9 cellular contexts compared by ENCODE assay signal in genomic region chr2:196592331-196592911, GRCh38. TPM values are rescaled to one million over a fixed set of nuclear protein-coding genes. Genes with fewer than 3 reads are reported as not detected.
A peak's percentile ranks its signal among the peaks of the same experiment; 100 is the strongest.
DNase-seq lines count a peak whose midpoint lies in the region; ATAC-seq, FAIRE-seq and TF ChIP-seq lines count a peak whose summit lies in the region.
"Had no signal": no experiment of that assay in that cellular context is flagged by ENCODE, and none has a peak within 500 bp of the region (broad histone marks: within the 10 kb centered on the region; RNA-seq: fewer than 3 reads in every experiment).

No MANE protein-coding gene starts in this region.

- no peak for TF ChIP-seq EP300 in GM12878 (IDR thresholded peaks at IDR 0.05; ENCODE audit: borderline replicate concordance in 1 of 2, control insufficient read depth in 1 of 2, low read depth in 2 of 2, low read length in 2 of 2)

- RAD21 ChIA-PET in GM12878 (lab: Charles Lee; ENCODE audit: unreplicated experiment): no interaction called here

- H3K27me3 ChIP-seq in GM12878 (replicated peaks in 1 of 2; ENCODE audit: control insufficient read depth in 2 of 2, insufficient read depth in 2 of 2, low read length in 1 of 2) (peaks cover 4 to 14% of the 10 kb centered on the region in 2 experiments), iPS-20b (ENCODE audit: insufficient read depth, low read length) (peaks cover 59% of the 10 kb centered on the region)

- H3K79me2 ChIP-seq in GM12878 (ENCODE audit: control insufficient read depth, insufficient read depth, low read length) (no peaks in the 10 kb centered on the region), OCI-LY7 (ENCODE audit: insufficient read depth, low read depth, low read length) (no peaks in the 10 kb centered on the region)

- H3K27ac ChIP-seq in GM12878 (ENCODE audit: control insufficient read depth, insufficient read depth) (no peak overlapping the region), iPS-20b (ENCODE audit: low read length) (no peak overlapping the region), skin epidermis (peak overlapping the region in 12 of 21 experiments; percentile 34 to 91 (median 74)), OCI-LY7 (ENCODE audit: low read depth, low read length, poor library complexity, severe bottlenecking) (no peak overlapping the region)

- H3K4me1 ChIP-seq in GM12878 (ENCODE audit: control insufficient read depth, insufficient read depth, low read length): peaks cover 4% of the 10 kb centered on the region
- peaks cover 2% of the 10 kb centered on the region; the same call in 1 of the 2 replicates for H3K4me1 ChIP-seq in iPS-20b (ENCODE audit: insufficient read depth, low read length)
- H3K4me1 ChIP-seq in OCI-LY7 (ENCODE audit: insufficient read depth, low read length, poor library complexity, severe bottlenecking): no peaks in the 10 kb centered on the region

- POLR2A ChIA-PET in GM12878 (lab: Charles Lee) (no interaction called here), OCI-LY7 (lab: Charles Lee) (interaction anchor here (0.6 to 2.0 kb wide), 4 partner anchors 8 to 1411 kb away, joined by 3 to 7 read pairs (median 3); no protein-coding TSS in a partner anchor)

- ATAC-seq in HG02623 (IDR thresholded peaks at IDR 0.05; ENCODE audit: unreplicated experiment) (peak; percentile 16), GM12878 (peak; percentile 20; the same call in 2 of the 3 replicates)

- BruUV-seq in GM12878 (replicated peaks; lab: Mats Ljungman, UMichigan) (no TSS peak), OCI-LY7 (replicated peaks; lab: Mats Ljungman, UMichigan) (no TSS peak)

- no peak for TF ChIP-seq POLR2A in GM12878 (IDR thresholded peaks at IDR 0.05; ENCODE audit: low read depth, low read length)

- H3K9me2 ChIP-seq in OCI-LY7 (ENCODE audit: insufficient read depth, low read length): no peaks in the 10 kb centered on the region

- H4K20me1 ChIP-seq in GM12878 (ENCODE audit: control insufficient read depth, insufficient read depth): no peaks in the 10 kb centered on the region
- no peaks in the 10 kb centered on the region for H4K20me1 ChIP-seq in OCI-LY7 (ENCODE audit: insufficient read depth, low read length)

- TF ChIP-seq CTCF in GM12878 (IDR thresholded peaks at IDR 0.05 in 2 of 3, conservative IDR thresholded peaks at IDR 0.05 in 1 of 3; ENCODE audit: control insufficient read depth in 2 of 3, extremely low read depth in 1 of 3, insufficient read depth in 1 of 3, low read depth in 3 of 3, low read length in 3 of 3) (no peak), OCI-LY7 (conservative IDR thresholded peaks at IDR 0.05; ENCODE audit: low read length) (no peak)

- in situ Hi-C loops in GM12878 (cut with MboI): no loop called here

- intact Hi-C loops in GM12878 (cut with micrococcal nuclease; ENCODE audit: unreplicated experiment): no loop called here
- intact Hi-C loops in OCI-LY7 (cut with micrococcal nuclease; ENCODE audit: unreplicated experiment): no loop called here

- H3K36me3 ChIP-seq in GM12878 (ENCODE audit: control insufficient read depth in 2 of 2, insufficient read depth in 2 of 2, low read length in 1 of 2): no peaks in the 10 kb centered on the region
- no peaks in the 10 kb centered on the region for H3K36me3 ChIP-seq in iPS-20b (ENCODE audit: insufficient read depth, low read depth, low read length)
- no peaks in the 10 kb centered on the region for H3K36me3 ChIP-seq in OCI-LY7 (ENCODE audit: insufficient read depth, low read length)

- no peak for FAIRE-seq in GM12878 (lab: Jason Lieb, UNC)
- FAIRE-seq: G401.6 had no signal

- H2AFZ ChIP-seq in GM12878 (ENCODE audit: control insufficient read depth, low read depth, low read length): peak overlapping the region; percentile 69
- H2AFZ ChIP-seq in OCI-LY7 (ENCODE audit: low read length): no peak overlapping the region

- H3K4me3 ChIP-seq in GM12878: peak overlapping the region; percentile 85; the same call in 1 of the 2 replicates
- H3K4me3 ChIP-seq in iPS-20b (ENCODE audit: low read length): peak overlapping the region; percentile 75
- H3K4me3 ChIP-seq in skin epidermis: peak overlapping the region; percentile 42 to 73 (median 63)
- no peak overlapping the region for H3K4me3 ChIP-seq in OCI-LY7 (ENCODE audit: low read depth, low read length, poor library complexity, severe bottlenecking)

- no peak for TF ChIP-seq RAD21 in GM12878 (IDR thresholded peaks at IDR 0.05; ENCODE audit: insufficient read depth, low read depth, low read length)

- peak overlapping the region; percentile 85; the same call in 1 of the 2 replicates for H3K4me2 ChIP-seq in GM12878 (ENCODE audit: control insufficient read depth, insufficient read depth)
- no peak overlapping the region for H3K4me2 ChIP-seq in OCI-LY7 (ENCODE audit: low read length)

- DNase-seq in NCI-H2081 (lab: John Stamatoyannopoulos, UW) (peak; percentile 67 to 77), NCI-H2081 treated with DMSO at 0.1 percent for 48 hours (lab: John Stamatoyannopoulos, UW) (no peak), NCI-H2227 (lab: John Stamatoyannopoulos, UW; ENCODE audit: unreplicated experiment) (peak; percentile 84), GM12878 (ENCODE audit: low read depth, low spot score) (no peak), OCI-LY7 (ENCODE audit: low spot score) (no peak)

- no peaks in the 10 kb centered on the region for H3K9me3 ChIP-seq in GM12878 (replicated peaks; ENCODE audit: control insufficient read depth, insufficient read depth, low read length)
- no peaks in the 10 kb centered on the region for H3K9me3 ChIP-seq in iPS-20b (ENCODE audit: insufficient read depth, low read depth, low read length)
- no peaks in the 10 kb centered on the region for H3K9me3 ChIP-seq in OCI-LY7 (ENCODE audit: low read length)

- WGBS in GM12878 (ENCODE audit: insufficient coverage, insufficient replicate concordance, low lambda C conversion rate, missing lambda C conversion rate): 2% methylated on average over 40 of the region's 48 CpGs

- CTCF ChIA-PET in GM12878 (lab: Yijun Ruan, JAX) (interaction anchor here (0.6 to 1.9 kb wide), 4 partner anchors 46 to 188 kb away, joined by 3 to 4 read pairs (median 4); no protein-coding TSS in a partner anchor), OCI-LY7 (lab: Charles Lee; ENCODE audit: unreplicated experiment) (no interaction called here)

- SMC1A ChIA-PET in GM12878 (lab: Charles Lee; ENCODE audit: uncharacterized antibody, unreplicated experiment): interaction anchor here (1.1 to 1.4 kb wide), 2 partner anchors 15 to 138 kb away, joined by 4 to 5 read pairs; no protein-coding TSS in a partner anchor

- H3K9ac ChIP-seq in GM12878 (ENCODE audit: control insufficient read depth, insufficient read depth, low read length) (no peak overlapping the region), iPS-20b (ENCODE audit: low read depth, low read length) (peak overlapping the region; percentile 67)

RNA-seq across cellular contexts. Expression of gene HECW2, which starts 0.9 kb away (rescaled TPM):
- 255 and 262 TPM in 2 replicates for total RNA-seq in GM12878 (2013; cell fraction: nucleolus; rRNA removed)
- total RNA-seq in GM12878 (2014; rRNA removed): 38.5 and 47.8 TPM in 2 replicates
- total RNA-seq in GM12878 (2014; rRNA removed; fragmentation: Illumina TruSeq; extraction: Trizol): 52.4 and 54.9 TPM in 2 replicates
- total RNA-seq in GM12878 (2021): 43.2 and 50.5 TPM in 2 replicates
- polyA plus RNA-seq in GM12878 (2011; ENCODE audit: low read depth): 14.4 TPM
- polyA plus RNA-seq in GM12878 (2011; rRNA removed): 3.3 and 3.6 TPM in 2 replicates
- polyA plus RNA-seq in GM12878 (2011; cell fraction: cytosol; rRNA removed): 1.5 and 2.1 TPM in 2 replicates
- 3.6 and 4.8 TPM in 2 replicates for polyA plus RNA-seq in GM12878 (2011; cell fraction: nucleus; rRNA removed)
- polyA plus RNA-seq in GM12878 (2012): 21.8 and 28.2 TPM in 2 replicates
- 30.0 and 41.3 TPM in 2 replicates for polyA plus RNA-seq in GM12878 (2014; fragmentation: Illumina TruSeq; extraction: Trizol)
- 10 to 100 TPM in 1 of 2 experiments, 1 to 10 TPM in 1; 8.9 to 14.7 TPM for polyA plus RNA-seq in GM12878 (2014; fragmentation: Nextera tagmentation; extraction: Ambion mirVana)
- polyA plus RNA-seq in GM12878 (2014; rRNA removed): 18.6 and 21.1 TPM in 2 replicates
- polyA plus RNA-seq in GM12878 (2016; fragmentation: Nextera tagmentation; extraction: Ambion mirVana): 10 to 100 TPM; 30.1 to 31.3 TPM
- polyA minus RNA-seq in GM12878 (2011; rRNA and poly(A)+ RNA removed): 11.0 and 11.4 TPM in 2 replicates
- polyA minus RNA-seq in GM12878 (2011; cell fraction: cytosol; rRNA and poly(A)+ RNA removed): 1.6 and 2.0 TPM in 2 replicates
- 11.1 and 15.9 TPM in 2 replicates for polyA minus RNA-seq in GM12878 (2011; cell fraction: nucleus; rRNA and poly(A)+ RNA removed)
- 0.19 and 0.21 TPM in 2 replicates for total RNA-seq in OCI-LY7 (2014; rRNA removed; shearing (Covaris generic))
- 0.59 and 1.1 TPM in 2 replicates for total RNA-seq in OCI-LY7 (2022)

RNA-seq across cellular contexts. Expression of gene CCDC150, which starts 47.1 kb away (rescaled TPM):
- 102 and 112 TPM in 2 replicates for total RNA-seq in GM12878 (2013; cell fraction: nucleolus; rRNA removed)
- total RNA-seq in GM12878 (2014; rRNA removed) (22.4 and 27.7 TPM in 2 replicates), GM12878 (2014; rRNA removed; fragmentation: Illumina TruSeq; extraction: Trizol) (22.0 and 25.7 TPM in 2 replicates), GM12878 (2021) (19.1 and 20.7 TPM in 2 replicates), OCI-LY7 (2022) (28.7 and 29.7 TPM in 2 replicates)
- polyA plus RNA-seq in GM12878 (2011; ENCODE audit: low read depth): 3.6 TPM
- polyA plus RNA-seq in GM12878 (2011; rRNA removed) (21.4 and 35.3 TPM in 2 replicates), GM12878 (2014; fragmentation: Illumina TruSeq; extraction: Trizol) (18.4 and 28.3 TPM in 2 replicates), GM12878 (2014; fragmentation: Nextera tagmentation; extraction: Ambion mirVana) (10 to 100 TPM; 11.6 to 16.3 TPM), GM12878 (2014; rRNA removed) (16.3 and 17.0 TPM in 2 replicates), GM12878 (2016; fragmentation: Nextera tagmentation; extraction: Ambion mirVana) (10 to 100 TPM; 18.3 to 25.6 TPM)
- polyA plus RNA-seq in GM12878 (2011; cell fraction: cytosol; rRNA removed): 5.7 and 6.6 TPM in 2 replicates
- polyA plus RNA-seq in GM12878 (2011; cell fraction: nucleus; rRNA removed): 79.1 and 91.2 TPM in 2 replicates
- polyA plus RNA-seq in GM12878 (2012): 7.6 and 8.4 TPM in 2 replicates
- 18.1 and 23.8 TPM in 2 replicates for polyA minus RNA-seq in GM12878 (2011; rRNA and poly(A)+ RNA removed)
- polyA minus RNA-seq in GM12878 (2011; cell fraction: cytosol; rRNA and poly(A)+ RNA removed): 5.5 and 9.1 TPM in 2 replicates
- 47.0 and 80.6 TPM in 2 replicates for polyA minus RNA-seq in GM12878 (2011; cell fraction: nucleus; rRNA and poly(A)+ RNA removed)
- total RNA-seq in OCI-LY7 (2014; rRNA removed; shearing (Covaris generic)): 39.5 and 40.8 TPM in 2 replicates

Comparison
In these comparisons a context has a peak if more than half of its experiments do, and no peak if none do; other contexts are left out.
1. DNase-seq: peak in NCI-H2081 (2 of 2) and NCI-H2227 (single experiment); none in NCI-H2081 treated with DMSO at 0.1 percent for 48 hours (single experiment), GM12878 (single experiment) and OCI-LY7 (single experiment).
2. H3K27ac ChIP-seq: peak in skin epidermis (12 of 21); none in GM12878 (single experiment), iPS-20b (single experiment) and OCI-LY7 (single experiment).
3. RNA of gene HECW2, which starts 0.9 kb away (total RNA-seq): 38.5 to 262 TPM in GM12878; 0.19 to 1.1 TPM in OCI-LY7; every median in the first group is over 10 times any median in the second.